1 cellular context compared by ENCODE assay signal in genomic region chr21:44550807-44551206, GRCh38.
TF ChIP-seq lines count a peak whose summit lies in the region.

No MANE protein-coding gene starts in this region.

TF ChIP-seq in GM23338, 12 proteins besides CTCF, POLR2A, EP300 and RAD21 (continued from another document):
- TF ChIP-seq, protein P1, sequence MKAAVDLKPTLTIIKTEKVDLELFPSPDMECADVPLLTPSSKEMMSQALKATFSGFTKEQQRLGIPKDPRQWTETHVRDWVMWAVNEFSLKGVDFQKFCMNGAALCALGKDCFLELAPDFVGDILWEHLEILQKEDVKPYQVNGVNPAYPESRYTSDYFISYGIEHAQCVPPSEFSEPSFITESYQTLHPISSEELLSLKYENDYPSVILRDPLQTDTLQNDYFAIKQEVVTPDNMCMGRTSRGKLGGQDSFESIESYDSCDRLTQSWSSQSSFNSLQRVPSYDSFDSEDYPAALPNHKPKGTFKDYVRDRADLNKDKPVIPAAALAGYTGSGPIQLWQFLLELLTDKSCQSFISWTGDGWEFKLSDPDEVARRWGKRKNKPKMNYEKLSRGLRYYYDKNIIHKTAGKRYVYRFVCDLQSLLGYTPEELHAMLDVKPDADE (IDR thresholded peaks at IDR 0.05) = no peak
- TF ChIP-seq, protein P2, sequence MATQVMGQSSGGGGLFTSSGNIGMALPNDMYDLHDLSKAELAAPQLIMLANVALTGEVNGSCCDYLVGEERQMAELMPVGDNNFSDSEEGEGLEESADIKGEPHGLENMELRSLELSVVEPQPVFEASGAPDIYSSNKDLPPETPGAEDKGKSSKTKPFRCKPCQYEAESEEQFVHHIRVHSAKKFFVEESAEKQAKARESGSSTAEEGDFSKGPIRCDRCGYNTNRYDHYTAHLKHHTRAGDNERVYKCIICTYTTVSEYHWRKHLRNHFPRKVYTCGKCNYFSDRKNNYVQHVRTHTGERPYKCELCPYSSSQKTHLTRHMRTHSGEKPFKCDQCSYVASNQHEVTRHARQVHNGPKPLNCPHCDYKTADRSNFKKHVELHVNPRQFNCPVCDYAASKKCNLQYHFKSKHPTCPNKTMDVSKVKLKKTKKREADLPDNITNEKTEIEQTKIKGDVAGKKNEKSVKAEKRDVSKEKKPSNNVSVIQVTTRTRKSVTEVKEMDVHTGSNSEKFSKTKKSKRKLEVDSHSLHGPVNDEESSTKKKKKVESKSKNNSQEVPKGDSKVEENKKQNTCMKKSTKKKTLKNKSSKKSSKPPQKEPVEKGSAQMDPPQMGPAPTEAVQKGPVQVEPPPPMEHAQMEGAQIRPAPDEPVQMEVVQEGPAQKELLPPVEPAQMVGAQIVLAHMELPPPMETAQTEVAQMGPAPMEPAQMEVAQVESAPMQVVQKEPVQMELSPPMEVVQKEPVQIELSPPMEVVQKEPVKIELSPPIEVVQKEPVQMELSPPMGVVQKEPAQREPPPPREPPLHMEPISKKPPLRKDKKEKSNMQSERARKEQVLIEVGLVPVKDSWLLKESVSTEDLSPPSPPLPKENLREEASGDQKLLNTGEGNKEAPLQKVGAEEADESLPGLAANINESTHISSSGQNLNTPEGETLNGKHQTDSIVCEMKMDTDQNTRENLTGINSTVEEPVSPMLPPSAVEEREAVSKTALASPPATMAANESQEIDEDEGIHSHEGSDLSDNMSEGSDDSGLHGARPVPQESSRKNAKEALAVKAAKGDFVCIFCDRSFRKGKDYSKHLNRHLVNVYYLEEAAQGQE (IDR thresholded peaks at IDR 0.05; ENCODE audit: unreplicated experiment) = no peak
TF ChIP-seq in GM23338: peak in this region for 0.
